In the genomic region with DNA sequence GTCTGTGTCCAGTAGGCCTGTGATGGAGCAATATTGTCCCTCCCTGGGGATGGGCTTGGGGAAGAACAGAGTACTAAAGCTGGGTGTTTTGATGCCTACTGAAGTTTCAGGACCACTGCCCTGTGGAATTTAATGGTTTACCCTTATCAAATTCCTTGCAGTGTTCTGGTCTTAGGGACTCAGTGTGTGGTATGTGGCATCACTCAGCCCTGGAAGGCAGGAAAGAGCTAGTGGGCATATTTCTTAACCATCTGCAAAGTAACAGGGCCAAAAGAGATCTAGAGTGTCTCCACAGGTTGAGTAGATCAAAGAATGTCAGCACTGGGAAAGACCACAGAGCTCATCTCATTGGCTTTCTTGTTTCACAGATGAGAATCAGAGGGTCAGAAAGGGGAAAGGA, we compare ENCODE assay signal across 21 cellular contexts. TPM values are rescaled to one million over a fixed set of nuclear protein-coding genes. Genes with fewer than 3 reads are reported as not detected.
"Had no signal": no experiment of that assay in that cellular context is flagged by ENCODE, and none has a peak within 500 bp of the region (broad histone marks: within the 10 kb centered on the region; RNA-seq: fewer than 3 reads in every experiment).

No MANE protein-coding gene starts in this region.

- H3K9me3 ChIP-seq: MG63, SJSA1 had no signal

- DNase-seq: Karpas-422, KG1, MG63, NCI-H1092 treated with DMSO at 0.1 percent for 48 hours, NCI-H1436, NCI-H187, NCI-H2029, NCI-H2081 treated with DMSO at 0.1 percent for 48 hours, NCI-H2171, NCI-H226, NCI-H446, NCI-H510A, NCI-H524 treated with DMSO at 0.1 percent for 48 hours, NCI-H69, NCI-H774, Right ventricle myocardium superior, RPMI8226, SIG-M5 had no signal

- H3K27ac ChIP-seq: SJSA1, SK-N-MC had no signal

- H3K36me3 ChIP-seq: MG63, SJSA1 had no signal

- H3K27me3 ChIP-seq: MG63, SJSA1 had no signal

- H3K4me3 ChIP-seq: MG63, SJSA1, SK-N-MC had no signal

RNA-seq across cellular contexts. Expression of gene SCN10A, which starts 11.8 kb away (rescaled TPM):
- total RNA-seq: HT-29, SJSA1 had no signal
